1 cellular context compared by ENCODE assay signal in genomic region chr20:54208492-54209044, GRCh38.
TF ChIP-seq lines count a peak whose summit lies in the region.

No MANE protein-coding gene starts in this region.

TF ChIP-seq in HepG2, 621 proteins besides CTCF, POLR2A, EP300 and RAD21 (continued from another document):
- TF ChIP-seq CERS6 (CRISPR knock-in tag; IDR thresholded peaks at IDR 0.05) (peak; percentile 71; the same call in 1 of the 2 replicates), ASH2L (IDR thresholded peaks at IDR 0.05; ENCODE audit: insufficient read length, low read depth, low read length) (no peak), ZMYM4 (CRISPR knock-in tag; IDR thresholded peaks at IDR 0.05) (no peak; the same call in 1 of the 2 replicates), ZNF674 (CRISPR knock-in tag; IDR thresholded peaks at IDR 0.05; ENCODE audit: low read depth) (no peak), KLF15 (CRISPR knock-in tag; IDR thresholded peaks at IDR 0.05; ENCODE audit: borderline replicate concordance) (no peak), MAZ (IDR thresholded peaks at IDR 0.05; ENCODE audit: borderline replicate concordance, low read depth, low read length) (no peak), MAZ (CRISPR knock-in tag; IDR thresholded peaks at IDR 0.05; ENCODE audit: low read depth) (no peak), RFXAP (CRISPR knock-in tag; IDR thresholded peaks at IDR 0.05; ENCODE audit: borderline replicate concordance) (no peak), ZNF558 (CRISPR knock-in tag; IDR thresholded peaks at IDR 0.05; ENCODE audit: borderline replicate concordance) (no peak; the same call in 1 of the 2 replicates), ZNF280D (CRISPR knock-in tag; IDR thresholded peaks at IDR 0.05) (0 out of 2 replicates have a peak, but pooled peaks have one; percentile 49), ZNF7 (CRISPR knock-in tag; IDR thresholded peaks at IDR 0.05) (no peak), HNRNPH1 (optimal IDR thresholded peaks at IDR 0.05; ENCODE audit: low read depth, low read length) (no peak), RERE (CRISPR knock-in tag; IDR thresholded peaks at IDR 0.05; ENCODE audit: low read depth) (peak; percentile 14; the same call in 1 of the 2 replicates), NFE2L1 (CRISPR knock-in tag; IDR thresholded peaks at IDR 0.05; ENCODE audit: borderline replicate concordance) (no peak), HOXA5 (CRISPR knock-in tag; IDR thresholded peaks at IDR 0.05) (peak; percentile 3; the same call in 1 of the 2 replicates), ZNF687 (CRISPR knock-in tag; IDR thresholded peaks at IDR 0.05) (peak; percentile 71; the same call in 1 of the 2 replicates), KAT7 (CRISPR knock-in tag; IDR thresholded peaks at IDR 0.05; ENCODE audit: borderline replicate concordance) (no peak)
